In genomic region chr7:105863876-105864275, GRCh38 we compare ENCODE assay signal across 36 cellular contexts.
"Had no signal": no experiment of that assay in that cellular context is flagged by ENCODE, and none has a peak within 500 bp of the region (broad histone marks: within the 10 kb centered on the region; RNA-seq: fewer than 3 reads in every experiment).

No MANE protein-coding gene starts in this region.

- H3K27me3 Mint-ChIP-seq: activated CD4-positive, alpha-beta memory T cell treated with anti-CD3 and anti-CD28 coated beads for 36 hours; activated CD4-positive, alpha-beta T cell treated with anti-CD3 and anti-CD28 coated beads for 36 hours; activated CD8-positive, alpha-beta T cell treated with anti-CD3 and anti-CD28 coated beads for 36 hours; activated naive CD8-positive, alpha-beta T cell treated with anti-CD3 and anti-CD28 coated beads for 36 hours; activated T-helper 17 cell treated with anti-CD3 and anti-CD28 coated beads, Interleukin-2, amount 50 U/mL, for 72 hours had no signal

- H3K4me3 Mint-ChIP-seq: activated CD4-positive, alpha-beta memory T cell treated with anti-CD3 and anti-CD28 coated beads for 36 hours; activated CD4-positive, alpha-beta T cell treated with anti-CD3 and anti-CD28 coated beads for 36 hours; activated CD4-positive, alpha-beta T cell treated with anti-CD3 and anti-CD28 coated beads, Interleukin-2, amount 10 ng/mL, durations not matched to agents 24 days and 14 days; activated CD8-positive, alpha-beta T cell treated with anti-CD3 and anti-CD28 coated beads for 36 hours; activated naive CD4-positive, alpha-beta T cell treated with anti-CD3 and anti-CD28 coated beads for 36 hours; activated naive CD8-positive, alpha-beta T cell treated with anti-CD3 and anti-CD28 coated beads for 36 hours; activated T-cell treated with anti-CD3 and anti-CD28 coated beads, Interleukin-2, amount 50 U/mL, for 4 hours; activated T-cell treated with anti-CD3 and anti-CD28 coated beads, Interleukin-2, amount 50 U/mL, for 72 hours; activated T-helper 1 cell treated with anti-CD3 and anti-CD28 coated beads, Interleukin-12 subunit alpha, Interleukin-12 subunit beta, Interleukin-2, Interleukin-4 antibody, amounts not matched to agents 30 ng/mL and 10 ng/mL and 1 ng/mL, durations not matched to agents 14 hours and 24 hours and 36 hours; activated T-helper 17 cell treated with anti-CD3 and anti-CD28 coated beads, Interleukin-2, amount 50 U/mL, for 72 hours; T-helper 1 cell treated with Interleukin-12 subunit alpha and Interleukin-12 subunit beta and Interleukin-4 antibody, amounts not matched to agents 30 μg/mL and 1 μg/mL, for 36 hours; T-helper 2 cell treated with Interferon-gamma antibody and Interleukin-4, amounts not matched to agents 5 μg/mL and 100 μg/mL, for 36 hours had no signal

- H3K27me3 ChIP-seq: adrenal gland, body of pancreas, brain microvascular endothelial cell, breast epithelium had no signal

- H3K9me3 Mint-ChIP-seq: activated CD4-positive, alpha-beta memory T cell treated with anti-CD3 and anti-CD28 coated beads for 36 hours; activated CD4-positive, alpha-beta T cell treated with anti-CD3 and anti-CD28 coated beads, Interleukin-2, amount 10 ng/mL, durations not matched to agents 24 days and 14 days; activated CD8-positive, alpha-beta T cell treated with anti-CD3 and anti-CD28 coated beads for 36 hours; activated naive CD4-positive, alpha-beta T cell treated with anti-CD3 and anti-CD28 coated beads for 36 hours; activated naive CD4-positive, alpha-beta T cell treated with anti-CD3 and anti-CD28 coated beads, Interleukin-2, amount 50 U/mL, for 72 hours; activated naive CD8-positive, alpha-beta T cell treated with anti-CD3 and anti-CD28 coated beads for 36 hours; activated T-cell treated with anti-CD3 and anti-CD28 coated beads, Interleukin-2, amount 50 U/mL, for 4 hours; activated T-cell treated with anti-CD3 and anti-CD28 coated beads, Interleukin-2, amount 50 U/mL, for 72 hours; activated T-helper 1 cell treated with anti-CD3 and anti-CD28 coated beads, Interleukin-12 subunit alpha, Interleukin-12 subunit beta, Interleukin-2, Interleukin-4 antibody, amounts not matched to agents 30 ng/mL and 10 ng/mL and 1 ng/mL, durations not matched to agents 14 hours and 24 hours and 36 hours; activated T-helper 17 cell treated with anti-CD3 and anti-CD28 coated beads, Interleukin-2, amount 50 U/mL, for 72 hours; T-helper 1 cell treated with Interleukin-12 subunit alpha and Interleukin-12 subunit beta and Interleukin-4 antibody, amounts not matched to agents 30 μg/mL and 1 μg/mL, for 36 hours; T-helper 2 cell treated with Interferon-gamma antibody and Interleukin-4, amounts not matched to agents 5 μg/mL and 100 μg/mL, for 36 hours had no signal

- H3K36me3 ChIP-seq: adrenal gland, brain microvascular endothelial cell, breast epithelium had no signal

- H3K4me1 Mint-ChIP-seq: activated CD4-positive, alpha-beta T cell treated with anti-CD3 and anti-CD28 coated beads, Interleukin-2, amount 10 ng/mL, durations not matched to agents 24 days and 14 days; activated T-helper 17 cell treated with anti-CD3 and anti-CD28 coated beads, Interleukin-2, amount 50 U/mL, for 72 hours had no signal

- DNase-seq: activated CD4-positive, alpha-beta memory T cell treated with anti-CD3 and anti-CD28 coated beads for 36 hours; activated CD4-positive, alpha-beta T cell treated with anti-CD3 and anti-CD28 coated beads for 1 hour; activated CD4-positive, alpha-beta T cell treated with anti-CD3 and anti-CD28 coated beads for 36 hours; activated CD4-positive, alpha-beta T cell treated with anti-CD3 and anti-CD28 coated beads, Interleukin-2, amount 10 ng/mL, durations not matched to agents 24 days and 14 days; activated CD4-positive, alpha-beta T cell treated with anti-CD3 and anti-CD28 coated beads, Interleukin-2, amount 50 U/mL, for 1 hour; activated CD4-positive, alpha-beta T cell treated with anti-CD3 and anti-CD28 coated beads, Interleukin-2, amount 50 U/mL, for 4 hours; activated CD4-positive, CD25-positive, alpha-beta regulatory T cell; activated CD8-positive, alpha-beta memory T cell treated with anti-CD3 and anti-CD28 coated beads, Interleukin-2, amount 50 U/mL, for 4 hours; activated CD8-positive, alpha-beta T cell treated with anti-CD3 and anti-CD28 coated beads for 36 hours; activated effector memory CD4-positive, alpha-beta T cell treated with anti-CD3 and anti-CD28 coated beads, Interleukin-2, amount 50 U/mL, for 16 hours; activated gamma-delta T cell treated with Interleukin-2 at 50 U/mL for 16 hours; activated naive CD4-positive, alpha-beta T cell; activated naive CD4-positive, alpha-beta T cell treated with anti-CD3 and anti-CD28 coated beads for 36 hours; activated naive CD4-positive, alpha-beta T cell treated with anti-CD3 and anti-CD28 coated beads, Interleukin-2, amount 50 U/mL, for 16 hours; activated naive CD8-positive, alpha-beta T cell treated with anti-CD3 and anti-CD28 coated beads for 36 hours; activated T-cell treated with anti-CD3 and anti-CD28 coated beads for 4 hours; activated T-cell treated with anti-CD3 and anti-CD28 coated beads, Interleukin-2, amount 50 U/mL, for 1 hour; activated T-cell treated with anti-CD3 and anti-CD28 coated beads, Interleukin-2, amount 50 U/mL, for 4 hours; activated T-cell treated with anti-CD3 and anti-CD28 coated beads, Interleukin-2, amount 50 U/mL, for 72 hours; adrenal gland; amniotic stem cell; aorta; body of pancreas; brain microvascular endothelial cell; central memory CD4-positive, alpha-beta T cell; T-helper 1 cell; T-helper 2 cell; T-helper 9 cell had no signal

- H3K36me3 Mint-ChIP-seq: activated CD4-positive, alpha-beta memory T cell treated with anti-CD3 and anti-CD28 coated beads for 36 hours; activated naive CD4-positive, alpha-beta T cell treated with anti-CD3 and anti-CD28 coated beads, Interleukin-2, amount 50 U/mL, for 72 hours; activated naive CD8-positive, alpha-beta T cell treated with anti-CD3 and anti-CD28 coated beads for 36 hours had no signal

- H3K4me3 ChIP-seq: adrenal gland, body of pancreas, breast epithelium had no signal

- H3K9me3 ChIP-seq: adrenal gland, body of pancreas, breast epithelium had no signal

- H3K27ac Mint-ChIP-seq: activated CD4-positive, alpha-beta memory T cell treated with anti-CD3 and anti-CD28 coated beads for 36 hours; activated CD4-positive, alpha-beta T cell treated with anti-CD3 and anti-CD28 coated beads for 36 hours; activated CD4-positive, alpha-beta T cell treated with anti-CD3 and anti-CD28 coated beads, Interleukin-2, amount 10 ng/mL, durations not matched to agents 24 days and 14 days; activated CD8-positive, alpha-beta T cell treated with anti-CD3 and anti-CD28 coated beads for 36 hours; activated naive CD4-positive, alpha-beta T cell treated with anti-CD3 and anti-CD28 coated beads for 36 hours; activated naive CD4-positive, alpha-beta T cell treated with anti-CD3 and anti-CD28 coated beads, Interleukin-2, amount 50 U/mL, for 72 hours; activated naive CD8-positive, alpha-beta T cell treated with anti-CD3 and anti-CD28 coated beads for 36 hours; activated T-cell treated with anti-CD3 and anti-CD28 coated beads, Interleukin-2, amount 50 U/mL, for 72 hours; activated T-helper 1 cell treated with anti-CD3 and anti-CD28 coated beads, Interleukin-12 subunit alpha, Interleukin-12 subunit beta, Interleukin-2, Interleukin-4 antibody, amounts not matched to agents 30 ng/mL and 10 ng/mL and 1 ng/mL, durations not matched to agents 14 hours and 24 hours and 36 hours; activated T-helper 17 cell treated with anti-CD3 and anti-CD28 coated beads, Interleukin-2, amount 50 U/mL, for 72 hours; T-helper 1 cell treated with Interleukin-12 subunit alpha and Interleukin-12 subunit beta and Interleukin-4 antibody, amounts not matched to agents 30 μg/mL and 1 μg/mL, for 36 hours; T-helper 2 cell treated with Interferon-gamma antibody and Interleukin-4, amounts not matched to agents 5 μg/mL and 100 μg/mL, for 36 hours had no signal

- ATAC-seq: activated CD4-positive, alpha-beta T cell treated with anti-CD3 and anti-CD28 coated beads for 36 hours; activated CD4-positive, CD25-positive, alpha-beta regulatory T cell treated with anti-CD3 and anti-CD28 coated beads, Interleukin-2, amount 50 U/mL, for 24 hours; activated CD8-positive, alpha-beta T cell treated with anti-CD3 and anti-CD28 coated beads for 36 hours; activated naive CD4-positive, alpha-beta T cell treated with anti-CD3 and anti-CD28 coated beads, Interleukin-2, amount 50 U/mL, for 72 hours; activated T-cell treated with anti-CD3 and anti-CD28 coated beads, Interleukin-2, amount 50 U/mL, for 4 hours; activated T-cell treated with anti-CD3 and anti-CD28 coated beads, Interleukin-2, amount 50 U/mL, for 72 hours; activated T-helper 17 cell treated with anti-CD3 and anti-CD28 coated beads, Interleukin-2, amount 50 U/mL, for 72 hours; body of pancreas had no signal

- H3K27ac ChIP-seq: adrenal gland, body of pancreas, brain microvascular endothelial cell, breast epithelium, VCaP had no signal

- H3K4me1 ChIP-seq: adrenal gland, body of pancreas, breast epithelium had no signal
